In the genomic region with DNA sequence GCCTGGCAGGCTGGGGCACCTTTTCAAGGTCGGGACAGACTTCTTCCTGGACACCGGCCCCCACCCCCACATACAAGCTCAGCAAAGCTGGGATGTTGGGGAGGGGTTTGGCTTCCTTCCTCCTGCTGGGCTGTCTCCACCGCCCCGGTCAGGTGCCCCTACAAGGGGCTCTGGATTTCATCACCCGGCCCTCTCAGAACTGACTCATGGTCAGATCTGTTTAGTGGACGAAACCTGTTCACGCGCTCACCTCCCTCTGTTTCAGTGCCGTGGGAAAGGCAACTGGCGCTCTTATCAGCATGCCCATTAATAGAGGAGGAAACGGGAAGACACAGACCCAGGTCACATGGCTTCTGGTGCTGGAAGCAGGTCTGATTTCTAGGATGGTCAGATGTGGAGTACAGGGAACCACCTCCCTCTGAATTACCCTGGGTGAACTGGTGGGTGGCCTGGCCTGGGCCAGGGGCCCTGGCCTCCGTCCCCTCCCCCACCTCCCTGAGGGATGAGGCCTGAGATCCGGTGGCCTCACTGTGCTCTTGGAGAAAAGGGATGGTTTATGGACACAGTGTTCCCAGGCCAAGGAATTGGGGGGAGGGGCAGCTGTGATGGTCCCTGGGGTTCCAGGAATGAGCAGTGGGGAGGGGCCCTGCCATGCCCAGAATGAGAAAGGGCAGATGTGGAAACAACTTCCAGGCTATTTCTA, we compare ENCODE assay signal across 12 cellular contexts.
DNase-seq lines count a peak whose midpoint lies in the region; ATAC-seq and TF ChIP-seq lines count a peak whose summit lies in the region.
"Had no signal": no experiment of that assay in that cellular context is flagged by ENCODE, and none has a peak within 500 bp of the region (broad histone marks: within the 10 kb centered on the region; RNA-seq: fewer than 3 reads in every experiment).

No MANE protein-coding gene starts in this region.

- H3K4me1 Mint-ChIP-seq in H9 (peaks cover 37 to 58% of the 10 kb centered on the region in 2 experiments), endodermal cell (peaks cover 26% of the 10 kb centered on the region)
- H3K4me1 Mint-ChIP-seq: activated CD8-positive, alpha-beta memory T cell treated with anti-CD3 and anti-CD28 coated beads, Interleukin-2, amount 10 ng/mL, durations not matched to agents 7 days and 5 days had no signal

- no peak overlapping the region for H3K23ac ChIP-seq in H9 (ENCODE audit: insufficient read length, low read depth, low read length)

- H2BK5ac ChIP-seq in H9 (ENCODE audit: insufficient read length, low read length), result no peak overlapping the region

- H2AFZ ChIP-seq in H9 (ENCODE audit: low read length), result no peak overlapping the region

- no peak overlapping the region for H4K8ac ChIP-seq in H9 (replicated peaks; ENCODE audit: insufficient read length, low read depth, low read length)

- H3K4me3 Mint-ChIP-seq in H9 (peak overlapping the region in 1 of 2 experiments; percentile 31; a peak in 2 of 5 replicates), endodermal cell (no peak overlapping the region)
- H3K4me3 Mint-ChIP-seq: activated CD8-positive, alpha-beta memory T cell treated with anti-CD3 and anti-CD28 coated beads, Interleukin-2, amount 10 ng/mL, durations not matched to agents 7 days and 5 days had no signal

- intact Hi-C loops in left colon (cut with DNase I, micrococcal nuclease) (no loop called here), sciatic nerve (cut with DNase I) (no loop called here)

- peaks cover 37% of the 10 kb centered on the region for H3K36me3 ChIP-seq in endodermal cell (ENCODE audit: control insufficient read depth, insufficient read depth, low read length)

- no peak overlapping the region for H3K4ac ChIP-seq in H9 (ENCODE audit: low read depth, low read length)

- no peak overlapping the region for H2BK20ac ChIP-seq in H9 (ENCODE audit: low read depth, low read length, poor library complexity, severe bottlenecking)

- H3K79me2 ChIP-seq in H9 (ENCODE audit: insufficient read depth, low read length), result no peaks in the 10 kb centered on the region

- no peak overlapping the region for H4K5ac ChIP-seq in H9 (ENCODE audit: insufficient read length, low read depth, low read length)

- peaks cover 2% of the 10 kb centered on the region for H4K20me1 ChIP-seq in H9 (ENCODE audit: control insufficient read depth, insufficient read depth, insufficient read length)

- TF ChIP-seq CTCF in H9 (conservative IDR thresholded peaks at IDR 0.05) (no peak), endodermal cell (conservative IDR thresholded peaks at IDR 0.05) (no peak)

- no peaks in the 10 kb centered on the region for H3K27me3 ChIP-seq in H9 (ENCODE audit: insufficient read depth, low read length)
- H3K27me3 ChIP-seq in endodermal cell (ENCODE audit: control insufficient read depth, insufficient read depth, low read length, poor library complexity, severe bottlenecking), result no peaks in the 10 kb centered on the region
- H3K27me3 ChIP-seq: SJCRH30 had no signal

- H3K36me3 Mint-ChIP-seq in H9 (ENCODE audit: insufficient read depth in 1 of 3, low read depth in 3 of 3), result peaks cover 4 to 7% (median 6%) of the 10 kb centered on the region in 3 experiments; a peak in 3 of 7 replicates
- H3K36me3 Mint-ChIP-seq in endodermal cell (ENCODE audit: low read depth), result peaks cover 37% of the 10 kb centered on the region
- H3K36me3 Mint-ChIP-seq: activated CD8-positive, alpha-beta memory T cell treated with anti-CD3 and anti-CD28 coated beads, Interleukin-2, amount 10 ng/mL, durations not matched to agents 7 days and 5 days had no signal

- H3T11ph ChIP-seq in H9 (ENCODE audit: low read length), result no peak overlapping the region

- H3K9ac ChIP-seq in H9 (ENCODE audit: extremely low read depth, insufficient read length, low read length), result no peak overlapping the region
- no peak overlapping the region for H3K9ac ChIP-seq in endodermal cell (ENCODE audit: extremely low read depth, low read length, poor library complexity, severe bottlenecking)

- no peaks in the 10 kb centered on the region for H3K23me2 ChIP-seq in H9 (ENCODE audit: insufficient read length, low read depth, low read length, poor library complexity, severe bottlenecking)

- no peak overlapping the region for H2AK5ac ChIP-seq in H9 (ENCODE audit: insufficient read length, low read length)

- H3K4me3 ChIP-seq in endodermal cell (ENCODE audit: low read length), result no peak overlapping the region
- H3K4me3 ChIP-seq: SJCRH30 had no signal

- H3K27me3 Mint-ChIP-seq in H9 (ENCODE audit: low read depth) (no peaks in the 10 kb centered on the region), endodermal cell (ENCODE audit: insufficient read depth) (no peaks in the 10 kb centered on the region)
- H3K27me3 Mint-ChIP-seq: activated CD8-positive, alpha-beta memory T cell treated with anti-CD3 and anti-CD28 coated beads, Interleukin-2, amount 10 ng/mL, durations not matched to agents 7 days and 5 days had no signal

- ATAC-seq in left colon, result peak; percentile 10
- peak; percentile 47 for ATAC-seq in sciatic nerve
- no peak for ATAC-seq in GM21737 (IDR thresholded peaks at IDR 0.05; ENCODE audit: unreplicated experiment)
- ATAC-seq: activated CD8-positive, alpha-beta memory T cell treated with anti-CD3 and anti-CD28 coated beads, Interleukin-2, amount 10 ng/mL, durations not matched to agents 7 days and 5 days had no signal

- H4K91ac ChIP-seq in H9 (ENCODE audit: insufficient read length, low read depth, low read length), result no peak overlapping the region

- H2BK12ac ChIP-seq in H9 (ENCODE audit: insufficient read length, low read depth, low read length), result no peak overlapping the region

- H3K9me3 ChIP-seq in H9 (ENCODE audit: control insufficient read depth, low read depth, low read length) (no peaks in the 10 kb centered on the region), endodermal cell (ENCODE audit: control insufficient read depth, low read length) (no peaks in the 10 kb centered on the region)
- H3K9me3 ChIP-seq: SJCRH30 had no signal

- WGBS in H9 (ENCODE audit: extremely low coverage, insufficient read length, low lambda C conversion rate), result no CpG with 5 or more reads among the region's 13 CpGs
- WGBS in endodermal cell (ENCODE audit: insufficient coverage in 1 of 2, insufficient read length in 1 of 2), 2 experiments, result 80 to 84% methylated on average over 6 to 13 of the region's 13 CpGs

- H3K27ac Mint-ChIP-seq in H9 (peak overlapping the region; percentile 34 to 89 (median 79); a peak in 4 of 7 replicates), endodermal cell (peak overlapping the region; percentile 76)
- H3K27ac Mint-ChIP-seq: activated CD8-positive, alpha-beta memory T cell treated with anti-CD3 and anti-CD28 coated beads, Interleukin-2, amount 10 ng/mL, durations not matched to agents 7 days and 5 days had no signal

- H3K56ac ChIP-seq in H9 (ENCODE audit: insufficient read length, low read depth, low read length), result no peak overlapping the region

- peaks cover 14% of the 10 kb centered on the region; the same call in 1 of the 2 replicates for H3K4me1 ChIP-seq in H9 (ENCODE audit: insufficient read depth, low read length)
- peaks cover 10% of the 10 kb centered on the region for H3K4me1 ChIP-seq in endodermal cell (ENCODE audit: control insufficient read depth, insufficient read depth, low read length)
- H3K4me1 ChIP-seq: SJCRH30 had no signal

- H3K9me3 Mint-ChIP-seq in H9, result no peaks in the 10 kb centered on the region; a peak in 1 of 5 replicates
- H3K9me3 Mint-ChIP-seq in endodermal cell, result no peaks in the 10 kb centered on the region

- no peaks in the 10 kb centered on the region for H3K79me1 ChIP-seq in H9 (ENCODE audit: insufficient read depth, low read depth, low read length, poor library complexity, severe bottlenecking)

- H2BK15ac ChIP-seq in H9 (ENCODE audit: low read depth, low read length), result no peak overlapping the region

- H3K27ac ChIP-seq in H9 (ENCODE audit: insufficient read length, low read depth, low read length) (no peak overlapping the region), endodermal cell (ENCODE audit: low read depth, low read length) (peak overlapping the region; percentile 72)
- H3K27ac ChIP-seq: C4-2B, SJCRH30 had no signal

- H2BK120ac ChIP-seq in H9 (ENCODE audit: low read depth, low read length, poor library complexity, severe bottlenecking), result no peak overlapping the region

- DNase-seq in H9 (no peak), endodermal cell (peak; percentile 69), left colon (peak; percentile 36 to 82), sciatic nerve (ENCODE audit: low spot score) (no peak), activated gamma-delta T cell treated with Interleukin-2 at 50 U/mL for 16 hours (no peak), NCI-H1105 (lab: John Stamatoyannopoulos, UW) (no peak)
- no peak for DNase-seq in activated CD4-positive, alpha-beta T cell treated with anti-CD3 and anti-CD28 coated beads for 1 hour
- DNase-seq: activated CD8-positive, alpha-beta memory T cell treated with anti-CD3 and anti-CD28 coated beads, Interleukin-2, amount 10 ng/mL, durations not matched to agents 7 days and 5 days; NCI-H1092 treated with DMSO at 0.1 percent for 48 hours; SJCRH30 had no signal

- no peak overlapping the region for H3K4me2 ChIP-seq in H9 (ENCODE audit: insufficient read depth, insufficient read length, low read length)

- no peak overlapping the region for H3K18ac ChIP-seq in H9 (ENCODE audit: insufficient read length, low read depth, low read length)

- no peak overlapping the region; the same call in 1 of the 2 replicates for H3K14ac ChIP-seq in H9 (ENCODE audit: insufficient read depth, low read length)

Comparison
In these comparisons a context has a peak if more than half of its experiments do, and no peak if none do; other contexts are left out.
1. DNase-seq: peak in endodermal cell (single experiment) and left colon (2 of 2); none in H9 (single experiment), sciatic nerve (single experiment), activated gamma-delta T cell treated with Interleukin-2 at 50 U/mL for 16 hours (single experiment), activated CD4-positive, alpha-beta T cell treated with anti-CD3 and anti-CD28 coated beads for 1 hour (single experiment) and NCI-H1105 (single experiment).